1 cellular context compared by ENCODE assay signal in genomic region chr16:19907161-19907992, GRCh38.
TF ChIP-seq lines count a peak whose summit lies in the region.

No MANE protein-coding gene starts in this region.

TF ChIP-seq in HepG2, 621 proteins besides CTCF, POLR2A, EP300 and RAD21 (continued from another document and continues in another):
- TF ChIP-seq ZNF512B (CRISPR knock-in tag; IDR thresholded peaks at IDR 0.05; ENCODE audit: borderline replicate concordance) (no peak), PTBP1 (IDR thresholded peaks at IDR 0.05; ENCODE audit: low read depth, low read length, poor library complexity, severe bottlenecking) (no peak), ZFYVE20 (CRISPR knock-in tag; IDR thresholded peaks at IDR 0.05; ENCODE audit: borderline replicate concordance, low read depth) (no peak), KDM4B (CRISPR knock-in tag; IDR thresholded peaks at IDR 0.05) (0 out of 2 replicates have a peak, but pooled peaks have one; percentile 51), ZNF7 (CRISPR knock-in tag; IDR thresholded peaks at IDR 0.05) (no peak), GPBP1L1 (CRISPR knock-in tag; IDR thresholded peaks at IDR 0.05) (no peak), ZBTB14 (CRISPR knock-in tag; IDR thresholded peaks at IDR 0.05) (no peak), ZNF780A (CRISPR knock-in tag; IDR thresholded peaks at IDR 0.05) (no peak), TBX3 (IDR thresholded peaks at IDR 0.05; ENCODE audit: borderline replicate concordance) (no peak), REL (CRISPR knock-in tag; conservative IDR thresholded peaks at IDR 0.05) (no peak), NPAS2 (CRISPR knock-in tag; IDR thresholded peaks at IDR 0.05; ENCODE audit: borderline replicate concordance) (no peak), FOXO1 (CRISPR knock-in tag; IDR thresholded peaks at IDR 0.05) (no peak; the same call in 1 of the 2 replicates), ZIK1 (CRISPR knock-in tag; IDR thresholded peaks at IDR 0.05; ENCODE audit: borderline replicate concordance, low read depth) (0 out of 2 replicates have a peak, but pooled peaks have one; percentile 35), ZNF260 (CRISPR knock-in tag; IDR thresholded peaks at IDR 0.05; ENCODE audit: borderline replicate concordance, low read depth) (no peak), PRPF4 (IDR thresholded peaks at IDR 0.05; ENCODE audit: low read depth, low read length, poor library complexity, severe bottlenecking) (no peak), ZNF720 (CRISPR knock-in tag; IDR thresholded peaks at IDR 0.05) (no peak), KDM5B (CRISPR knock-in tag; IDR thresholded peaks at IDR 0.05; ENCODE audit: borderline replicate concordance) (peak; percentile 27; the same call in 1 of the 2 replicates), GABPA (IDR thresholded peaks at IDR 0.05; ENCODE audit: low read depth, low read length) (no peak), GABPA (CRISPR knock-in tag; IDR thresholded peaks at IDR 0.05; ENCODE audit: low read depth) (no peak), THAP9 (CRISPR knock-in tag; IDR thresholded peaks at IDR 0.05; ENCODE audit: borderline replicate concordance) (no peak; the same call in 1 of the 2 replicates), ZNF562 (CRISPR knock-in tag; IDR thresholded peaks at IDR 0.05; ENCODE audit: borderline replicate concordance) (no peak), ZNF792 (CRISPR knock-in tag; IDR thresholded peaks at IDR 0.05) (0 out of 2 replicates have a peak, but pooled peaks have one; percentile 62), MTA3 (CRISPR knock-in tag; IDR thresholded peaks at IDR 0.05) (no peak), TFE3 (CRISPR knock-in tag; IDR thresholded peaks at IDR 0.05) (0 out of 2 replicates have a peak, but pooled peaks have one; percentile 45), MED8 (CRISPR knock-in tag; IDR thresholded peaks at IDR 0.05; ENCODE audit: insufficient replicate concordance) (no peak), CHCHD3 (CRISPR knock-in tag; IDR thresholded peaks at IDR 0.05) (no peak), ARID2 (CRISPR knock-in tag; IDR thresholded peaks at IDR 0.05; ENCODE audit: borderline replicate concordance) (no peak), SAFB2 (CRISPR knock-in tag; IDR thresholded peaks at IDR 0.05; ENCODE audit: borderline replicate concordance, low read depth) (no peak), ZEB1 (IDR thresholded peaks at IDR 0.05; ENCODE audit: insufficient replicate concordance, low read depth) (no peak), ARID3A (IDR thresholded peaks at IDR 0.05; ENCODE audit: low read depth, low read length) (peak; percentile 55; the same call in 1 of the 2 replicates), ZNF547 (CRISPR knock-in tag; IDR thresholded peaks at IDR 0.05) (no peak), ZNF644 (CRISPR knock-in tag; IDR thresholded peaks at IDR 0.05; ENCODE audit: low read depth) (no peak), ZNF292 (CRISPR knock-in tag; IDR thresholded peaks at IDR 0.05; ENCODE audit: borderline replicate concordance, low read depth) (no peak), NONO (IDR thresholded peaks at IDR 0.05) (no peak), NONO (CRISPR knock-in tag; conservative IDR thresholded peaks at IDR 0.05) (0 out of 2 replicates have a peak, but pooled peaks have one; percentile 16), CREM (IDR thresholded peaks at IDR 0.05) (no peak), CREM (CRISPR knock-in tag; IDR thresholded peaks at IDR 0.05) (no peak), ZFP82 (CRISPR knock-in tag; IDR thresholded peaks at IDR 0.05; ENCODE audit: borderline replicate concordance) (no peak), NFKBIZ (CRISPR knock-in tag; IDR thresholded peaks at IDR 0.05) (no peak), MED13 (CRISPR knock-in tag; IDR thresholded peaks at IDR 0.05) (no peak), ZFX (CRISPR knock-in tag; IDR thresholded peaks at IDR 0.05; ENCODE audit: low read depth) (peak; percentile 23; the same call in 1 of the 2 replicates), ZNF160 (CRISPR knock-in tag; IDR thresholded peaks at IDR 0.05) (no peak), HNRNPH1 (optimal IDR thresholded peaks at IDR 0.05; ENCODE audit: low read depth, low read length) (no peak), ZNF749 (CRISPR knock-in tag; IDR thresholded peaks at IDR 0.05; ENCODE audit: borderline replicate concordance) (no peak), SMAD3 (CRISPR knock-in tag; IDR thresholded peaks at IDR 0.05) (peak; percentile 85), SPEN (CRISPR knock-in tag; IDR thresholded peaks at IDR 0.05; ENCODE audit: low read depth) (no peak), MAX (IDR thresholded peaks at IDR 0.05) (no peak), MEIS2 (CRISPR knock-in tag; IDR thresholded peaks at IDR 0.05) (no peak; the same call in 1 of the 2 replicates), TSC22D2 (CRISPR knock-in tag; IDR thresholded peaks at IDR 0.05; ENCODE audit: borderline replicate concordance) (0 out of 2 replicates have a peak, but pooled peaks have one; percentile 39), ZFP36 (IDR thresholded peaks at IDR 0.05; ENCODE audit: borderline replicate concordance, low read depth, low read length, partially characterized antibody) (peak; percentile 50), SNAI1 (CRISPR knock-in tag; IDR thresholded peaks at IDR 0.05; ENCODE audit: borderline replicate concordance) (no peak), NFRKB (IDR thresholded peaks at IDR 0.05) (no peak), ZNF83 (CRISPR knock-in tag; IDR thresholded peaks at IDR 0.05; ENCODE audit: borderline replicate concordance) (no peak), RNF2 (conservative IDR thresholded peaks at IDR 0.05; ENCODE audit: low read depth) (no peak), GLI4 (CRISPR knock-in tag; IDR thresholded peaks at IDR 0.05; ENCODE audit: borderline replicate concordance) (no peak), IKZF4 (CRISPR knock-in tag; IDR thresholded peaks at IDR 0.05; ENCODE audit: borderline replicate concordance, low read depth, not compliant biosample characterization) (no peak), ZFP41 (CRISPR knock-in tag; IDR thresholded peaks at IDR 0.05; ENCODE audit: borderline replicate concordance) (0 out of 2 replicates have a peak, but pooled peaks have one; percentile 17), ZBTB46 (CRISPR knock-in tag; IDR thresholded peaks at IDR 0.05; ENCODE audit: borderline replicate concordance) (0 out of 2 replicates have a peak, but pooled peaks have one; percentile 51), ZNF326 (CRISPR knock-in tag; IDR thresholded peaks at IDR 0.05; ENCODE audit: borderline replicate concordance) (no peak), ZNF781 (CRISPR knock-in tag; IDR thresholded peaks at IDR 0.05; ENCODE audit: borderline replicate concordance, not compliant biosample characterization) (peak; percentile 27), SMARCE1 (IDR thresholded peaks at IDR 0.05; ENCODE audit: borderline replicate concordance) (no peak), ADNP (CRISPR knock-in tag; IDR thresholded peaks at IDR 0.05) (no peak), ZNF556 (CRISPR knock-in tag; IDR thresholded peaks at IDR 0.05; ENCODE audit: borderline replicate concordance) (0 out of 2 replicates have a peak, but pooled peaks have one; percentile 48), TBX2 (CRISPR knock-in tag; IDR thresholded peaks at IDR 0.05; ENCODE audit: borderline replicate concordance) (0 out of 2 replicates have a peak, but pooled peaks have one; percentile 17)
